31 cellular contexts compared by ENCODE assay signal in the genomic region with DNA sequence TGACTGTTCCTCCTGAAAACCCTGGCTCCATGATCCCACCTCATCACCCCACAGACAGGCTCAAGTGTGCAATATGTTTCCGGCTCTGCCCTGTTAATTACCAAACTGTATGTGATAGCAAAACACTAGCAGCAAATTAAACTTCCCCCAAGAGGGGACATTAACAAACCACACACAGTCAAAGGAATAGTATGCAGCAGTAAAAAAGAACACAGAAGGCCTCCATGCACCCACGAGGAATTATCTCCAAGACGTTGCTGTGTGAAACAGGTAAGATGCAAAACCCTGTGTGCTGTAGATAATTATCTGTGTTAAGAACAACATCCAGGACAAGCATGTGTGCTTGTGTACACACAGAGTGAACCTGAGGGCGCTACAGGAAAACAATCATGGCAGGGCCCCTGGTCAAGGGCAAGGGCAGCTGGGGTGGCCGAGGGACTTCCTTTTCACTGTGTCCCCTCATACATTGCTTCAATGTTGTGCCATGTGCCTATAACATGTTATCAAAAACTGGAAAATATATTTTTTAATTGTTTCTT.
"Had no signal": no experiment of that assay in that cellular context is flagged by ENCODE, and none has a peak within 500 bp of the region (broad histone marks: within the 10 kb centered on the region; RNA-seq: fewer than 3 reads in every experiment).

No MANE protein-coding gene starts in this region.

- H3K4me3 ChIP-seq: adrenal gland, body of pancreas, colonic mucosa, dorsolateral prefrontal cortex, pancreas, prostate gland, sigmoid colon, stomach, suprapubic skin, tibial artery, upper lobe of right lung had no signal

- H3K27ac ChIP-seq: adrenal gland, body of pancreas, colonic mucosa, pancreas, prostate gland, stomach, suprapubic skin, upper lobe of right lung had no signal

- H3K36me3 ChIP-seq: adrenal gland, colonic mucosa, pancreas, prostate gland, sigmoid colon, stomach, suprapubic skin, tibial artery, upper lobe of right lung had no signal

- ATAC-seq: body of pancreas; effector memory CD8-positive, alpha-beta T cell; left colon; pancreas; stimulated activated naive B cell treated with anti-CD40 and anti-IgM and Interleukin-4, amounts not matched to agents 10 μg/mL and 1 μg/mL and 100 μg/mL, for 72 hours; upper lobe of right lung had no signal

- H3K9me3 Mint-ChIP-seq: activated B cell treated with CpG ODN at 0.5 μM for 24 hours; effector memory CD8-positive, alpha-beta T cell; neural crest cell; stimulated activated naive B cell treated with anti-CD40 and anti-IgM and Interleukin-4, amounts not matched to agents 10 μg/mL and 1 μg/mL and 100 μg/mL, for 72 hours had no signal

- H3K27ac Mint-ChIP-seq: activated B cell treated with CpG ODN at 0.5 μM for 24 hours; stimulated activated naive B cell treated with anti-CD40 and anti-IgM and Interleukin-4, amounts not matched to agents 10 μg/mL and 1 μg/mL and 100 μg/mL, for 72 hours had no signal

- H3K36me3 Mint-ChIP-seq: activated naive CD8-positive, alpha-beta T cell had no signal

- DNase-seq: activated B cell treated with CpG ODN at 0.5 μM for 24 hours; activated CD4-positive, alpha-beta T cell treated with anti-CD3 and anti-CD28 coated beads, Interleukin-2, amount 50 U/mL, for 1 hour; activated effector memory CD4-positive, alpha-beta T cell treated with Interleukin-2 at 50 U/mL for 16 hours; activated naive CD4-positive, alpha-beta T cell treated with Interleukin-2 at 50 U/mL for 16 hours; adrenal gland; aorta; body of pancreas; colonic mucosa; dorsolateral prefrontal cortex; effector memory CD8-positive, alpha-beta T cell; foreskin fibroblast; head of caudate nucleus; hippocampal formation; kidney; left colon; mammary epithelial cell; nucleus accumbens; retina; sigmoid colon; small intestine; stimulated activated CD4-positive, alpha-beta T cell treated with anti-CD3 and anti-CD28 coated beads, Interleukin-4, amount 100 ng/mL, for 24 hours; stimulated activated naive B cell treated with anti-CD40 and anti-IgM and Interleukin-4, amounts not matched to agents 10 μg/mL and 1 μg/mL and 100 μg/mL, for 72 hours; stomach; T-helper 2 cell; tibial artery; upper lobe of right lung had no signal

- H3K27me3 Mint-ChIP-seq: activated B cell treated with CpG ODN at 0.5 μM for 24 hours; activated naive CD8-positive, alpha-beta T cell; effector memory CD8-positive, alpha-beta T cell; stimulated activated naive B cell treated with anti-CD40 and anti-IgM and Interleukin-4, amounts not matched to agents 10 μg/mL and 1 μg/mL and 100 μg/mL, for 72 hours had no signal

- H3K9me3 ChIP-seq: adrenal gland, body of pancreas, colonic mucosa, pancreas, prostate gland, sigmoid colon, stomach, suprapubic skin, tibial artery, upper lobe of right lung had no signal

- H3K4me1 ChIP-seq: body of pancreas, pancreas had no signal

- H3K4me3 Mint-ChIP-seq: activated B cell treated with CpG ODN at 0.5 μM for 24 hours; neural crest cell; stimulated activated naive B cell treated with anti-CD40 and anti-IgM and Interleukin-4, amounts not matched to agents 10 μg/mL and 1 μg/mL and 100 μg/mL, for 72 hours had no signal

- H3K27me3 ChIP-seq: adrenal gland, body of pancreas, colonic mucosa, dorsolateral prefrontal cortex, pancreas, sigmoid colon, stomach, suprapubic skin, tibial artery, upper lobe of right lung had no signal
